8 cellular contexts compared by ENCODE assay signal in the genomic region with DNA sequence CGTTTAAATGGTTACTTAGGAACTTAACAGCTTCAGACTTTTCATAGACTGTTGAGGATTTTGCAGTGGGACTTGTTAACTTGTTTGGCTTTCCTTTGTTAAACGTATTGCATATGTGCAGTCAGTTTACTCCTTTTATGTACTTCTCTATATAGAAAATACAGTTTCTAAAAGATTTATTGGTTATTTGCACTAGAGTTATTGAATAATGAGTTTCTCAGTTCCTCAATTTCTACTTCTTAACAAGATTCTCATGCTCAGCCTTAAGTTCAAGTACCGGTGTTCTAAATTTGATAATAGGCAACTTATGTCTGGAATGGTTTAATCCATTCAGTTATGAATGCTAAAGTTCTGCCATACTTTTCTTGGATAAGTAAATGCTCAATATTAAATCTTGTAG. TPM values are rescaled to one million over a fixed set of nuclear protein-coding genes. Genes with fewer than 3 reads are reported as not detected.
DNase-seq lines count a peak whose midpoint lies in the region; ATAC-seq, FAIRE-seq and TF ChIP-seq lines count a peak whose summit lies in the region.
"Had no signal": no experiment of that assay in that cellular context is flagged by ENCODE, and none has a peak within 500 bp of the region (broad histone marks: within the 10 kb centered on the region; RNA-seq: fewer than 3 reads in every experiment).

No MANE protein-coding gene starts in this region.

- CTCF ChIA-PET in HEK293 (lab: Yijun Ruan, JAX), result no interaction called here

- TF ChIP-seq EP300 in gastroesophageal sphincter (IDR thresholded peaks at IDR 0.05), result no peak

- FAIRE-seq in small intestine (lab: Jason Lieb, UNC), result no peak
- FAIRE-seq: islet of Langerhans had no signal

- peak overlapping the region; percentile 88 for H3K27ac ChIP-seq in HEK293 (ENCODE audit: extremely low read depth, low read depth, low read length)
- peak overlapping the region; percentile 79 for H3K27ac ChIP-seq in SU-DHL-6 (ENCODE audit: low read depth, low read length)
- H3K27ac ChIP-seq in gastroesophageal sphincter, result peak overlapping the region; percentile 95 to 97 (median 96)
- peak overlapping the region in 1 of 2 donors; percentile 99 for H3K27ac ChIP-seq in small intestine (ENCODE audit: low read depth in 1 of 2, low read length in 1 of 2)

- no peak for TF ChIP-seq CTCF in HEK293 (tag by site-specific recombination; IDR thresholded peaks at IDR 0.05)
- TF ChIP-seq CTCF in SU-DHL-6 (IDR thresholded peaks at IDR 0.05; ENCODE audit: insufficient read depth, low read length, poor library complexity, severe bottlenecking), result no peak
- TF ChIP-seq CTCF in gastroesophageal sphincter (IDR thresholded peaks at IDR 0.05), result no peak

- H3K9me3 ChIP-seq in HEK293 (ENCODE audit: control insufficient read depth, insufficient read depth, low read depth, low read length), result no peaks in the 10 kb centered on the region
- H3K9me3 ChIP-seq in SU-DHL-6 (ENCODE audit: insufficient read depth, low read length), result no peaks in the 10 kb centered on the region
- no peaks in the 10 kb centered on the region for H3K9me3 ChIP-seq in gastroesophageal sphincter
- H3K9me3 ChIP-seq in small intestine (ENCODE audit: control insufficient read depth, low read depth), result no peaks in the 10 kb centered on the region

- H3K4me2 ChIP-seq in SU-DHL-6 (ENCODE audit: low read depth, low read length, poor library complexity, severe bottlenecking), result peak overlapping the region; percentile 97

- H3K27me3 ChIP-seq in SU-DHL-6 (ENCODE audit: low read length) (no peaks in the 10 kb centered on the region), gastroesophageal sphincter (no peaks in the 10 kb centered on the region), small intestine (ENCODE audit: control insufficient read depth in 2 of 2, insufficient read depth in 2 of 2, low read length in 2 of 2) (no peaks in the 10 kb centered on the region)

- POLR2A ChIA-PET in HEK293 (lab: Yijun Ruan, JAX), result interaction anchor here (1.0 to 2.9 kb wide), 5 partner anchors 14 to 94 kb away, joined by 3 to 36 read pairs (median 6); partner anchors contain the start of genes ARID4A and ARMH4

- no peak overlapping the region for H2AFZ ChIP-seq in SU-DHL-6 (ENCODE audit: low read depth, low read length, severe bottlenecking)

- H3K36me3 ChIP-seq in HEK293 (ENCODE audit: control insufficient read depth in 2 of 2, insufficient read depth in 1 of 2, low read length in 2 of 2), result peaks cover 23 to 36% of the 10 kb centered on the region in 2 experiments; a peak in 2 of 3 replicates
- H3K36me3 ChIP-seq in SU-DHL-6 (ENCODE audit: low read length), result 0 out of 2 replicates have a peak, but pooled peaks cover 2% of the 10 kb centered on the region
- peaks cover 0 to 29% of the 10 kb centered on the region in 2 donors for H3K36me3 ChIP-seq in gastroesophageal sphincter
- H3K36me3 ChIP-seq in small intestine (ENCODE audit: control insufficient read depth in 2 of 2, insufficient read depth in 2 of 2, low read length in 2 of 2), result peaks cover 0 to 3% of the 10 kb centered on the region in 2 donors

- no peak for ATAC-seq in gastroesophageal sphincter
- no peak for ATAC-seq in HG02763 (IDR thresholded peaks at IDR 0.05; ENCODE audit: unreplicated experiment)
- ATAC-seq in GM21381 (IDR thresholded peaks at IDR 0.05; ENCODE audit: unreplicated experiment), result no peak

- 2 to 4% methylated on average over 3 of the region's 3 CpGs for WGBS in gastroesophageal sphincter (ENCODE audit: low coverage in 1 of 2), 2 donors
- WGBS in small intestine, 3 donors, result 0% methylated on average over 3 of the region's 3 CpGs

- H3K9ac ChIP-seq in SU-DHL-6 (ENCODE audit: low read length), result peak overlapping the region; percentile 87

- peaks cover 56% of the 10 kb centered on the region for H3K79me2 ChIP-seq in SU-DHL-6 (ENCODE audit: insufficient read depth, low read length)

- DNase-seq in small intestine (no peak), AG20443 (ENCODE audit: low spot score) (no peak)

- no peak for TF ChIP-seq POLR2A in gastroesophageal sphincter (IDR thresholded peaks at IDR 0.05)

- H3K4me3 ChIP-seq in HEK293 (ENCODE audit: low read depth, low read length) (peak overlapping the region; percentile 96), SU-DHL-6 (ENCODE audit: insufficient read depth, low read length, poor library complexity, severe bottlenecking) (peak overlapping the region; percentile 89), gastroesophageal sphincter (peak overlapping the region; percentile 84 to 92), small intestine (ENCODE audit: low read depth in 1 of 2, low read length in 2 of 2) (peak overlapping the region; percentile 72 to 80)

- H4K20me1 ChIP-seq in SU-DHL-6 (ENCODE audit: low read depth, low read length), result peaks cover 9% of the 10 kb centered on the region; the same call in 1 of the 2 replicates

- H3K4me1 ChIP-seq in HEK293 (ENCODE audit: control insufficient read depth, insufficient read depth, low read length) (peaks cover 14% of the 10 kb centered on the region; the same call in 1 of the 2 replicates), gastroesophageal sphincter (peaks cover 5 to 41% (median 18%) of the 10 kb centered on the region in 3 donors), small intestine (ENCODE audit: control insufficient read depth in 2 of 2, insufficient read depth in 1 of 2, low read depth in 1 of 2, low read length in 1 of 2) (peaks cover 3 to 11% of the 10 kb centered on the region in 2 donors)

- peaks cover 18% of the 10 kb centered on the region for H3F3A ChIP-seq in SU-DHL-6 (ENCODE audit: insufficient read depth)

- no peaks in the 10 kb centered on the region for H3K9me2 ChIP-seq in SU-DHL-6 (replicated peaks; ENCODE audit: insufficient read depth, low read length)

TF ChIP-seq in HEK293, 187 proteins besides CTCF, POLR2A, EP300 and RAD21 (continues in another document):
- TF ChIP-seq, protein P1, sequence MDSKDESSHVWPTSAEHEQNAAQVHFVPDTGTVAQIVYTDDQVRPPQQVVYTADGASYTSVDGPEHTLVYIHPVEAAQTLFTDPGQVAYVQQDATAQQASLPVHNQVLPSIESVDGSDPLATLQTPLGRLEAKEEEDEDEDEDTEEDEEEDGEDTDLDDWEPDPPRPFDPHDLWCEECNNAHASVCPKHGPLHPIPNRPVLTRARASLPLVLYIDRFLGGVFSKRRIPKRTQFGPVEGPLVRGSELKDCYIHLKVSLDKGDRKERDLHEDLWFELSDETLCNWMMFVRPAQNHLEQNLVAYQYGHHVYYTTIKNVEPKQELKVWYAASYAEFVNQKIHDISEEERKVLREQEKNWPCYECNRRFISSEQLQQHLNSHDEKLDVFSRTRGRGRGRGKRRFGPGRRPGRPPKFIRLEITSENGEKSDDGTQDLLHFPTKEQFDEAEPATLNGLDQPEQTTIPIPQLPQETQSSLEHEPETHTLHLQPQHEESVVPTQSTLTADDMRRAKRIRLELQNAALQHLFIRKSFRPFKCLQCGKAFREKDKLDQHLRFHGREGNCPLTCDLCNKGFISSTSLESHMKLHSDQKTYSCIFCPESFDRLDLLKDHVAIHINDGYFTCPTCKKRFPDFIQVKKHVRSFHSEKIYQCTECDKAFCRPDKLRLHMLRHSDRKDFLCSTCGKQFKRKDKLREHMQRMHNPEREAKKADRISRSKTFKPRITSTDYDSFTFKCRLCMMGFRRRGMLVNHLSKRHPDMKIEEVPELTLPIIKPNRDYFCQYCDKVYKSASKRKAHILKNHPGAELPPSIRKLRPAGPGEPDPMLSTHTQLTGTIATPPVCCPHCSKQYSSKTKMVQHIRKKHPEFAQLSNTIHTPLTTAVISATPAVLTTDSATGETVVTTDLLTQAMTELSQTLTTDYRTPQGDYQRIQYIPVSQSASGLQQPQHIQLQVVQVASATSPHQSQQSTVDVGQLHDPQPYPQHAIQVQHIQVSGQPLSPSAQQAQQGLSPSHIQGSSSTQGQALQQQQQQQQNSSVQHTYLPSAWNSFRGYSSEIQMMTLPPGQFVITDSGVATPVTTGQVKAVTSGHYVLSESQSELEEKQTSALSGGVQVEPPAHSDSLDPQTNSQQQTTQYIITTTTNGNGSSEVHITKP (tag by site-specific recombination; IDR thresholded peaks at IDR 0.05), result peak; percentile 43; the same call in 1 of the 2 replicates
- TF ChIP-seq REST (tag by site-specific recombination; IDR thresholded peaks at IDR 0.05), result no peak

RNA-seq across cellular contexts. Expression of gene PSMA3, which starts 0.9 kb away (rescaled TPM):
- total RNA-seq in gastroesophageal sphincter, result 100 to 1,000 TPM in 2 of 4 donors, 10 to 100 TPM in 2; 88.4 to 106 (median 96.7) TPM
- 100 to 1,000 TPM; 166 to 206 (median 175) TPM for polyA plus RNA-seq in small intestine

RNA-seq across cellular contexts. Expression of gene ACTR10, which starts 45.6 kb away (rescaled TPM):
- 100 to 1,000 TPM in 1 of 4 donors, 10 to 100 TPM in 3; 45.1 to 149 (median 87.9) TPM for total RNA-seq in gastroesophageal sphincter
- 10 to 100 TPM; 48.5 to 74.0 (median 63.1) TPM for polyA plus RNA-seq in small intestine

RNA-seq across cellular contexts. Expression of gene ARID4A, which starts 52.8 kb away (rescaled TPM):
- 10 to 100 TPM; 12.8 to 31.1 (median 18.8) TPM for total RNA-seq in gastroesophageal sphincter
- polyA plus RNA-seq in small intestine, result 1 to 10 TPM; 5.5 to 8.7 (median 6.2) TPM
